Comparison of ENCODE assay signal across 8 cellular contexts in genomic region chr13:53255795-53256194, GRCh38.
"Had no signal": no experiment of that assay in that cellular context is flagged by ENCODE, and none has a peak within 500 bp of the region (broad histone marks: within the 10 kb centered on the region; RNA-seq: fewer than 3 reads in every experiment).

No MANE protein-coding gene starts in this region.

- DNase-seq: GM23248, GOT3, H7, H9, HCEC 1CT, HFFc6 had no signal

- ATAC-seq: GM23338, HCT116 had no signal
